ENCODE assay signal across 2 cellular contexts in the genomic region with DNA sequence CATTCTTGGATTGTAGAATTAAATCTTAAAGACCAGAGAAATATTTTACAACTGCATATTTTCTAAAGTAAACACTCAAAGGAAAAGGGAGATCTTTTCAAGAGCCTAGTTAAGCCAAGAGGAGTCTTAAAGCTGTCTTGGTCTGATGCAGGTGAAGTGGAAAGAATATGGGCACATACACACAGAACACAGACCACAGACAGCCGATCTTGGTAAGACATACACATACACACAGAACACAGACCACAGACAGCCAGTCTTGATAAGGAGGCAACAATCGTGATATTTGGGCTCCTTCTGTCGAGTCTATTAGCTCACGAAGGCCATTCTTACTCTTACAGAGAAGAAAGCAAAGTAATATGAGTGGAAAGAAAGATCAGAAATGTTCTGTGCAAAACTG.
TF ChIP-seq lines count a peak whose summit lies in the region.

No MANE protein-coding gene starts in this region.

TF ChIP-seq in GM23338, 12 proteins besides CTCF, POLR2A, EP300 and RAD21 (continues in another document):
- TF ChIP-seq EZH2 (IDR thresholded peaks at IDR 0.05; ENCODE audit: low read depth, unreplicated experiment) (no peak), EZH2phosphoT487 (IDR thresholded peaks at IDR 0.05; ENCODE audit: unreplicated experiment) (no peak), ZNF114 (CRISPR knock-in tag; IDR thresholded peaks at IDR 0.05) (no peak), JUNB (IDR thresholded peaks at IDR 0.05; ENCODE audit: unreplicated experiment) (no peak), CREB1 (CRISPR knock-in tag; IDR thresholded peaks at IDR 0.05; ENCODE audit: low read depth) (no peak), ZNF331 (CRISPR knock-in tag; IDR thresholded peaks at IDR 0.05; ENCODE audit: low read depth) (no peak), NANOG (IDR thresholded peaks at IDR 0.05; ENCODE audit: borderline replicate concordance) (no peak)
- TF ChIP-seq, protein P1, sequence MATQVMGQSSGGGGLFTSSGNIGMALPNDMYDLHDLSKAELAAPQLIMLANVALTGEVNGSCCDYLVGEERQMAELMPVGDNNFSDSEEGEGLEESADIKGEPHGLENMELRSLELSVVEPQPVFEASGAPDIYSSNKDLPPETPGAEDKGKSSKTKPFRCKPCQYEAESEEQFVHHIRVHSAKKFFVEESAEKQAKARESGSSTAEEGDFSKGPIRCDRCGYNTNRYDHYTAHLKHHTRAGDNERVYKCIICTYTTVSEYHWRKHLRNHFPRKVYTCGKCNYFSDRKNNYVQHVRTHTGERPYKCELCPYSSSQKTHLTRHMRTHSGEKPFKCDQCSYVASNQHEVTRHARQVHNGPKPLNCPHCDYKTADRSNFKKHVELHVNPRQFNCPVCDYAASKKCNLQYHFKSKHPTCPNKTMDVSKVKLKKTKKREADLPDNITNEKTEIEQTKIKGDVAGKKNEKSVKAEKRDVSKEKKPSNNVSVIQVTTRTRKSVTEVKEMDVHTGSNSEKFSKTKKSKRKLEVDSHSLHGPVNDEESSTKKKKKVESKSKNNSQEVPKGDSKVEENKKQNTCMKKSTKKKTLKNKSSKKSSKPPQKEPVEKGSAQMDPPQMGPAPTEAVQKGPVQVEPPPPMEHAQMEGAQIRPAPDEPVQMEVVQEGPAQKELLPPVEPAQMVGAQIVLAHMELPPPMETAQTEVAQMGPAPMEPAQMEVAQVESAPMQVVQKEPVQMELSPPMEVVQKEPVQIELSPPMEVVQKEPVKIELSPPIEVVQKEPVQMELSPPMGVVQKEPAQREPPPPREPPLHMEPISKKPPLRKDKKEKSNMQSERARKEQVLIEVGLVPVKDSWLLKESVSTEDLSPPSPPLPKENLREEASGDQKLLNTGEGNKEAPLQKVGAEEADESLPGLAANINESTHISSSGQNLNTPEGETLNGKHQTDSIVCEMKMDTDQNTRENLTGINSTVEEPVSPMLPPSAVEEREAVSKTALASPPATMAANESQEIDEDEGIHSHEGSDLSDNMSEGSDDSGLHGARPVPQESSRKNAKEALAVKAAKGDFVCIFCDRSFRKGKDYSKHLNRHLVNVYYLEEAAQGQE (IDR thresholded peaks at IDR 0.05; ENCODE audit: unreplicated experiment): no peak
- TF ChIP-seq, protein P2, sequence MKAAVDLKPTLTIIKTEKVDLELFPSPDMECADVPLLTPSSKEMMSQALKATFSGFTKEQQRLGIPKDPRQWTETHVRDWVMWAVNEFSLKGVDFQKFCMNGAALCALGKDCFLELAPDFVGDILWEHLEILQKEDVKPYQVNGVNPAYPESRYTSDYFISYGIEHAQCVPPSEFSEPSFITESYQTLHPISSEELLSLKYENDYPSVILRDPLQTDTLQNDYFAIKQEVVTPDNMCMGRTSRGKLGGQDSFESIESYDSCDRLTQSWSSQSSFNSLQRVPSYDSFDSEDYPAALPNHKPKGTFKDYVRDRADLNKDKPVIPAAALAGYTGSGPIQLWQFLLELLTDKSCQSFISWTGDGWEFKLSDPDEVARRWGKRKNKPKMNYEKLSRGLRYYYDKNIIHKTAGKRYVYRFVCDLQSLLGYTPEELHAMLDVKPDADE (IDR thresholded peaks at IDR 0.05): no peak
- TF ChIP-seq, protein P3, sequence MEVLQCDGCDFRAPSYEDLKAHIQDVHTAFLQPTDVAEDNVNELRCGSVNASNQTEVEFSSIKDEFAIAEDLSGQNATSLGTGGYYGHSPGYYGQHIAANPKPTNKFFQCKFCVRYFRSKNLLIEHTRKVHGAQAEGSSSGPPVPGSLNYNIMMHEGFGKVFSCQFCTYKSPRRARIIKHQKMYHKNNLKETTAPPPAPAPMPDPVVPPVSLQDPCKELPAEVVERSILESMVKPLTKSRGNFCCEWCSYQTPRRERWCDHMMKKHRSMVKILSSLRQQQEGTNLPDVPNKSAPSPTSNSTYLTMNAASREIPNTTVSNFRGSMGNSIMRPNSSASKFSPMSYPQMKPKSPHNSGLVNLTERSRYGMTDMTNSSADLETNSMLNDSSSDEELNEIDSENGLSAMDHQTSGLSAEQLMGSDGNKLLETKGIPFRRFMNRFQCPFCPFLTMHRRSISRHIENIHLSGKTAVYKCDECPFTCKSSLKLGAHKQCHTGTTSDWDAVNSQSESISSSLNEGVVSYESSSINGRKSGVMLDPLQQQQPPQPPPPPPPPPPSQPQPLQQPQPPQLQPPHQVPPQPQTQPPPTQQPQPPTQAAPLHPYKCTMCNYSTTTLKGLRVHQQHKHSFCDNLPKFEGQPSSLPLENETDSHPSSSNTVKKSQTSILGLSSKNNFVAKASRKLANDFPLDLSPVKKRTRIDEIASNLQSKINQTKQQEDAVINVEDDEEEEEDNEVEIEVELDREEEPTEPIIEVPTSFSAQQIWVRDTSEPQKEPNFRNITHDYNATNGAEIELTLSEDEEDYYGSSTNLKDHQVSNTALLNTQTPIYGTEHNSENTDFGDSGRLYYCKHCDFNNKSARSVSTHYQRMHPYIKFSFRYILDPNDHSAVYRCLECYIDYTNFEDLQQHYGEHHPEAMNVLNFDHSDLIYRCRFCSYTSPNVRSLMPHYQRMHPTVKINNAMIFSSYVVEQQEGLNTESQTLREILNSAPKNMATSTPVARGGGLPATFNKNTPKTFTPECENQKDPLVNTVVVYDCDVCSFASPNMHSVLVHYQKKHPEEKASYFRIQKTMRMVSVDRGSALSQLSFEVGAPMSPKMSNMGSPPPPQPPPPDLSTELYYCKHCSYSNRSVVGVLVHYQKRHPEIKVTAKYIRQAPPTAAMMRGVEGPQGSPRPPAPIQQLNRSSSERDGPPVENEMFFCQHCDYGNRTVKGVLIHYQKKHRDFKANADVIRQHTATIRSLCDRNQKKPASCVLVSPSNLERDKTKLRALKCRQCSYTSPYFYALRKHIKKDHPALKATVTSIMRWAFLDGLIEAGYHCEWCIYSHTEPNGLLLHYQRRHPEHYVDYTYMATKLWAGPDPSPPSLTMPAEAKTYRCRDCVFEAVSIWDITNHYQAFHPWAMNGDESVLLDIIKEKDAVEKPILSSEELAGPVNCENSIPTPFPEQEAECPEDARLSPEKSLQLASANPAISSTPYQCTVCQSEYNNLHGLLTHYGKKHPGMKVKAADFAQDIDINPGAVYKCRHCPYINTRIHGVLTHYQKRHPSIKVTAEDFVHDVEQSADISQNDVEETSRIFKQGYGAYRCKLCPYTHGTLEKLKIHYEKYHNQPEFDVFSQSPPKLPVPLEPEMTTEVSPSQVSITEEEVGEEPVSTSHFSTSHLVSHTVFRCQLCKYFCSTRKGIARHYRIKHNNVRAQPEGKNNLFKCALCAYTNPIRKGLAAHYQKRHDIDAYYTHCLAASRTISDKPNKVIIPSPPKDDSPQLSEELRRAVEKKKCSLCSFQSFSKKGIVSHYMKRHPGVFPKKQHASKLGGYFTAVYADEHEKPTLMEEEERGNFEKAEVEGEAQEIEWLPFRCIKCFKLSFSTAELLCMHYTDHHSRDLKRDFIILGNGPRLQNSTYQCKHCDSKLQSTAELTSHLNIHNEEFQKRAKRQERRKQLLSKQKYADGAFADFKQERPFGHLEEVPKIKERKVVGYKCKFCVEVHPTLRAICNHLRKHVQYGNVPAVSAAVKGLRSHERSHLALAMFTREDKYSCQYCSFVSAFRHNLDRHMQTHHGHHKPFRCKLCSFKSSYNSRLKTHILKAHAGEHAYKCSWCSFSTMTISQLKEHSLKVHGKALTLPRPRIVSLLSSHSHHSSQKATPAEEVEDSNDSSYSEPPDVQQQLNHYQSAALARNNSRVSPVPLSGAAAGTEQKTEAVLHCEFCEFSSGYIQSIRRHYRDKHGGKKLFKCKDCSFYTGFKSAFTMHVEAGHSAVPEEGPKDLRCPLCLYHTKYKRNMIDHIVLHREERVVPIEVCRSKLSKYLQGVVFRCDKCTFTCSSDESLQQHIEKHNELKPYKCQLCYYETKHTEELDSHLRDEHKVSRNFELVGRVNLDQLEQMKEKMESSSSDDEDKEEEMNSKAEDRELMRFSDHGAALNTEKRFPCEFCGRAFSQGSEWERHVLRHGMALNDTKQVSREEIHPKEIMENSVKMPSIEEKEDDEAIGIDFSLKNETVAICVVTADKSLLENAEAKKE (CRISPR knock-in tag; IDR thresholded peaks at IDR 0.05): no peak

TF ChIP-seq in GM12878, 131 proteins besides CTCF, POLR2A, EP300 and RAD21:
- TF ChIP-seq SRF (IDR thresholded peaks at IDR 0.05; ENCODE audit: low read depth in 2 of 2, low read length in 2 of 2) (no peak), PAX8 (IDR thresholded peaks at IDR 0.05) (no peak)
TF ChIP-seq in GM12878: peak in this region for 0.
